Comparison of ENCODE assay signal across 8 cellular contexts in the genomic region with DNA sequence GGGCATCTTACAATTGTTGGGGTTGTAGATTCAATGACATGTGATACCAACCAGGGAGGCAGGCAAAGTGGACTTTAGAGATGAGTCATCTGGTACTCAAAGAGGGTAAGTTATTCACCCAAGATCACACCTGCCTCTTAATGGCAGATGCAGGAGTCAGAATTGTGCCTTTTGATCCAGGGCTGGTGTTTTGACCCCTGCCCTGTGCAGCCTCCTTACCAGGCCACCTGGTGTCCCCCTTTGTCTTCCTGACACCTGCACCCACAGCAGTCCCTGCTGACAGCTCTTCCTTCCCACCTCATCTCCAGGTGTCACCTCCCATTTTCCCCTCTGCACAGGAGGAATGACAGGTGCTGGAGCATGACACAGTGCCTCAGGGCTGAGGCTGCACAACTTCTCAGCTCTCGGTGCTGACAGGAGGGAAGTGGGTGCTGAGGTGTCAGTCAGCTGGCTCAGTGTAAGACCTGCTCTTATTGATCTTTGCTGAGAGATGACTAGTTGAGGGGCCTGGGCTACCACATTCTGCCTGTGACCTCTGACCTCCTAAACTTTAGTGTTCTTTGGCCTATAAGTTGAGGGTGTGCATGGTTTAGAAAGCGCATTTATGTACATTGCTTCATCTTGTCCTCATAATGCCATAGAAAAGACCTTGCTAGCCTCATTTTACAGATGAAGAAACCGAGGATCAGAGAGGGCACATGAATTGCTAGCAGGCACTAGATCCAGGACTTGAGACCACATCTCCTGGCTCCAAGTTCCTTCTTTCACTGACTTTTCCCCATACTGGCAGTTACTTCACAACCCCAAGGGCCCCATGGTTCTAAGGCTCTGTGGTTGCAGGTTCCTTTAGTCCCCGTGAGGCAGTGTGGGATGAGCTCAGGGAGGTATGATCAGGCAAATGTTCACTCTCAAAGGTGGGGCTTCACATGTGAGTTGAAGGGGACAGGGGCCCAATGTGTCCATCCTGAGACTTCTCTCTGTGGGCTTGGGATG. TPM values are rescaled to one million over a fixed set of nuclear protein-coding genes. Genes with fewer than 3 reads are reported as not detected.
DNase-seq lines count a peak whose midpoint lies in the region; ATAC-seq and TF ChIP-seq lines count a peak whose summit lies in the region.

No MANE protein-coding gene starts in this region.

- H3K27me3 ChIP-seq in Peyer's patch (no peaks in the 10 kb centered on the region), colonic mucosa (no peaks in the 10 kb centered on the region)

- peak overlapping the region in 2 of 7 donors; percentile 2 for H3K27ac Mint-ChIP-seq in CD14-positive monocyte

- H3K4me1 Mint-ChIP-seq in CD14-positive monocyte, result peaks cover 10% of the 10 kb centered on the region

- H3K36me3 Mint-ChIP-seq in CD14-positive monocyte, result no peaks in the 10 kb centered on the region

- H3K27me3 Mint-ChIP-seq in CD14-positive monocyte (ENCODE audit: low read depth in 3 of 3), result peaks cover 7 to 26% (median 19%) of the 10 kb centered on the region in 3 donors

- ATAC-seq in GM18867 (IDR thresholded peaks at IDR 0.05; ENCODE audit: unreplicated experiment) (peak; percentile 92), HG02610 (IDR thresholded peaks at IDR 0.05; ENCODE audit: unreplicated experiment) (peak; percentile 69)

- no peak overlapping the region for H3K9ac ChIP-seq in colonic mucosa (ENCODE audit: low read depth in 2 of 2, low read length in 2 of 2)

- TF ChIP-seq CTCF in Peyer's patch (IDR thresholded peaks at IDR 0.05), result no peak
- no peak for TF ChIP-seq CTCF in CD14-positive monocyte (IDR thresholded peaks at IDR 0.05)
- TF ChIP-seq CTCF in colonic mucosa (IDR thresholded peaks at IDR 0.05), result no peak

- intact Hi-C loops in CD14-positive monocyte (cut with micrococcal nuclease), result no loop called here
- intact Hi-C loops in colonic mucosa (cut with DNase I), result no loop called here

- no peaks in the 10 kb centered on the region for H3K36me3 ChIP-seq in Peyer's patch
- no peaks in the 10 kb centered on the region for H3K36me3 ChIP-seq in colonic mucosa

- peaks cover 0 to 5% (median 0%) of the 10 kb centered on the region in 7 donors for H3K9me3 Mint-ChIP-seq in CD14-positive monocyte

- DNase-seq in NCI-H1417 (lab: John Stamatoyannopoulos, UW) (peak; percentile 87 to 99 (median 97)), kidney tubule cell (ENCODE audit: low spot score) (peak; percentile 41), Peyer's patch (no peak), CD14-positive monocyte (ENCODE audit: low spot score) (no peak), AG08396 (ENCODE audit: low spot score) (no peak), colonic mucosa (no peak)

- H3K9me3 ChIP-seq in Peyer's patch (no peaks in the 10 kb centered on the region), colonic mucosa (no peaks in the 10 kb centered on the region)

- no peaks in the 10 kb centered on the region for H3K4me1 ChIP-seq in Peyer's patch
- no peaks in the 10 kb centered on the region for H3K4me1 ChIP-seq in colonic mucosa

- H3K4me3 ChIP-seq in Peyer's patch (no peak overlapping the region), colonic mucosa (no peak overlapping the region)

- H3K27ac ChIP-seq in Peyer's patch, result no peak overlapping the region
- H3K27ac ChIP-seq in colonic mucosa, result no peak overlapping the region

- TF ChIP-seq POLR2A in Peyer's patch (IDR thresholded peaks at IDR 0.05), result no peak

- H3K4me3 Mint-ChIP-seq in CD14-positive monocyte, result no peak overlapping the region

RNA-seq across cellular contexts. Expression of a gene that starts 31.3 kb away (rescaled TPM):
- total RNA-seq in Peyer's patch, result under 1 TPM in 2 of 4 donors, not detected in 2; 0.47 to 0.83 TPM
- not detected for polyA plus RNA-seq in CD14-positive monocyte
- total RNA-seq in colonic mucosa, result under 1 TPM; 0.44 to 0.53 TPM

Comparison
In these comparisons a context has a peak if more than half of its experiments do, and no peak if none do; other contexts are left out.
1. DNase-seq: peak in NCI-H1417 (3 of 3) and kidney tubule cell (single experiment); none in Peyer's patch (0 of 3), CD14-positive monocyte (single experiment), AG08396 (single experiment) and colonic mucosa (single experiment).